In genomic region chr12:92928962-92929915, GRCh38 we compare ENCODE assay signal across 1 cellular context.
TF ChIP-seq lines count a peak whose summit lies in the region.

Gene EEA1 (minus strand): TSS chr12:92929295. CDS start chr12:92929066, 229 bp downstream.

TF ChIP-seq in HepG2, 621 proteins besides CTCF, POLR2A, EP300 and RAD21 (continued from another document and continues in another):
- TF ChIP-seq FOXO1 (CRISPR knock-in tag; IDR thresholded peaks at IDR 0.05) (peak; percentile 65), BCL6 (CRISPR knock-in tag; IDR thresholded peaks at IDR 0.05) (peak; percentile 47), SUZ12 (IDR thresholded peaks at IDR 0.05; ENCODE audit: low read depth, low read length) (no peak), HES4 (CRISPR knock-in tag; IDR thresholded peaks at IDR 0.05; ENCODE audit: borderline replicate concordance) (peak; percentile 97), FOXM1 (CRISPR knock-in tag; IDR thresholded peaks at IDR 0.05) (no peak), IRX3 (CRISPR knock-in tag; IDR thresholded peaks at IDR 0.05; ENCODE audit: borderline replicate concordance, low read depth) (no peak), ZNF292 (CRISPR knock-in tag; IDR thresholded peaks at IDR 0.05; ENCODE audit: borderline replicate concordance, low read depth) (no peak), ZNF263 (CRISPR knock-in tag; IDR thresholded peaks at IDR 0.05) (peak; percentile 51), CENPT (CRISPR knock-in tag; IDR thresholded peaks at IDR 0.05; ENCODE audit: low read depth) (no peak), PCBP1 (IDR thresholded peaks at IDR 0.05; ENCODE audit: borderline replicate concordance, low read depth, low read length) (no peak), SAP130 (CRISPR knock-in tag; IDR thresholded peaks at IDR 0.05; ENCODE audit: low read depth) (peak; percentile 97), MIER3 (CRISPR knock-in tag; IDR thresholded peaks at IDR 0.05; ENCODE audit: borderline replicate concordance) (no peak), GTF3A (CRISPR knock-in tag; conservative IDR thresholded peaks at IDR 0.05) (no peak), ZNF282 (IDR thresholded peaks at IDR 0.05; ENCODE audit: partially characterized antibody) (no peak), ZNF790 (CRISPR knock-in tag; IDR thresholded peaks at IDR 0.05; ENCODE audit: borderline replicate concordance) (peak; percentile 80; the same call in 1 of the 2 replicates), ZNF142 (CRISPR knock-in tag; IDR thresholded peaks at IDR 0.05) (peak; percentile 90), TBL1XR1 (IDR thresholded peaks at IDR 0.05; ENCODE audit: borderline replicate concordance, low read length, partially characterized antibody) (no peak), AKNA (CRISPR knock-in tag; IDR thresholded peaks at IDR 0.05; ENCODE audit: borderline replicate concordance) (0 out of 2 replicates have a peak, but pooled peaks have one; percentile 59), MED1 (CRISPR knock-in tag; IDR thresholded peaks at IDR 0.05) (peak; percentile 83), CENPBD1 (CRISPR knock-in tag; IDR thresholded peaks at IDR 0.05; ENCODE audit: borderline replicate concordance, low read depth) (peak; percentile 97; the same call in 1 of the 2 replicates), ZNF589 (CRISPR knock-in tag; conservative IDR thresholded peaks at IDR 0.05) (no peak), ZNF124 (CRISPR knock-in tag; IDR thresholded peaks at IDR 0.05) (no peak), ZSCAN20 (CRISPR knock-in tag; IDR thresholded peaks at IDR 0.05; ENCODE audit: borderline replicate concordance) (peak; percentile 96)
- TF ChIP-seq, protein P1, sequence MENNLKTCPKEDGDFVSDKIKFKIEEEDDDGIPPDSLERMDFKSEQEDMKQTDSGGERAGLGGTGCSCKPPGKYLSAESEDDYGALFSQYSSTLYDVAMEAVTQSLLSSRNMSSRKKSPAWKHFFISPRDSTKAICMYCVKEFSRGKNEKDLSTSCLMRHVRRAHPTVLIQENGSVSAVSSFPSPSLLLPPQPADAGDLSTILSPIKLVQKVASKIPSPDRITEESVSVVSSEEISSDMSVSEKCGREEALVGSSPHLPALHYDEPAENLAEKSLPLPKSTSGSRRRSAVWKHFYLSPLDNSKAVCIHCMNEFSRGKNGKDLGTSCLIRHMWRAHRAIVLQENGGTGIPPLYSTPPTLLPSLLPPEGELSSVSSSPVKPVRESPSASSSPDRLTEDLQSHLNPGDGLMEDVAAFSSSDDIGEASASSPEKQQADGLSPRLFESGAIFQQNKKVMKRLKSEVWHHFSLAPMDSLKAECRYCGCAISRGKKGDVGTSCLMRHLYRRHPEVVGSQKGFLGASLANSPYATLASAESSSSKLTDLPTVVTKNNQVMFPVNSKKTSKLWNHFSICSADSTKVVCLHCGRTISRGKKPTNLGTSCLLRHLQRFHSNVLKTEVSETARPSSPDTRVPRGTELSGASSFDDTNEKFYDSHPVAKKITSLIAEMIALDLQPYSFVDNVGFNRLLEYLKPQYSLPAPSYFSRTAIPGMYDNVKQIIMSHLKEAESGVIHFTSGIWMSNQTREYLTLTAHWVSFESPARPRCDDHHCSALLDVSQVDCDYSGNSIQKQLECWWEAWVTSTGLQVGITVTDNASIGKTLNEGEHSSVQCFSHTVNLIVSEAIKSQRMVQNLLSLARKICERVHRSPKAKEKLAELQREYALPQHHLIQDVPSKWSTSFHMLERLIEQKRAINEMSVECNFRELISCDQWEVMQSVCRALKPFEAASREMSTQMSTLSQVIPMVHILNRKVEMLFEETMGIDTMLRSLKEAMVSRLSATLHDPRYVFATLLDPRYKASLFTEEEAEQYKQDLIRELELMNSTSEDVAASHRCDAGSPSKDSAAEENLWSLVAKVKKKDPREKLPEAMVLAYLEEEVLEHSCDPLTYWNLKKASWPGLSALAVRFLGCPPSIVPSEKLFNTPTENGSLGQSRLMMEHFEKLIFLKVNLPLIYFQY (CRISPR knock-in tag; IDR thresholded peaks at IDR 0.05; ENCODE audit: borderline replicate concordance) = peak; percentile 70; the same call in 1 of the 2 replicates
- TF ChIP-seq, protein P2, sequence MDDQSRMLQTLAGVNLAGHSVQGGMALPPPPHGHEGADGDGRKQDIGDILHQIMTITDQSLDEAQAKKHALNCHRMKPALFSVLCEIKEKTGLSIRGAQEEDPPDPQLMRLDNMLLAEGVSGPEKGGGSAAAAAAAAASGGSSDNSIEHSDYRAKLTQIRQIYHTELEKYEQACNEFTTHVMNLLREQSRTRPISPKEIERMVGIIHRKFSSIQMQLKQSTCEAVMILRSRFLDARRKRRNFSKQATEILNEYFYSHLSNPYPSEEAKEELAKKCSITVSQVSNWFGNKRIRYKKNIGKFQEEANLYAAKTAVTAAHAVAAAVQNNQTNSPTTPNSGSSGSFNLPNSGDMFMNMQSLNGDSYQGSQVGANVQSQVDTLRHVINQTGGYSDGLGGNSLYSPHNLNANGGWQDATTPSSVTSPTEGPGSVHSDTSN (CRISPR knock-in tag; IDR thresholded peaks at IDR 0.05; ENCODE audit: borderline replicate concordance) = 0 out of 2 replicates have a peak, but pooled peaks have one; percentile 45
- TF ChIP-seq, protein P3, sequence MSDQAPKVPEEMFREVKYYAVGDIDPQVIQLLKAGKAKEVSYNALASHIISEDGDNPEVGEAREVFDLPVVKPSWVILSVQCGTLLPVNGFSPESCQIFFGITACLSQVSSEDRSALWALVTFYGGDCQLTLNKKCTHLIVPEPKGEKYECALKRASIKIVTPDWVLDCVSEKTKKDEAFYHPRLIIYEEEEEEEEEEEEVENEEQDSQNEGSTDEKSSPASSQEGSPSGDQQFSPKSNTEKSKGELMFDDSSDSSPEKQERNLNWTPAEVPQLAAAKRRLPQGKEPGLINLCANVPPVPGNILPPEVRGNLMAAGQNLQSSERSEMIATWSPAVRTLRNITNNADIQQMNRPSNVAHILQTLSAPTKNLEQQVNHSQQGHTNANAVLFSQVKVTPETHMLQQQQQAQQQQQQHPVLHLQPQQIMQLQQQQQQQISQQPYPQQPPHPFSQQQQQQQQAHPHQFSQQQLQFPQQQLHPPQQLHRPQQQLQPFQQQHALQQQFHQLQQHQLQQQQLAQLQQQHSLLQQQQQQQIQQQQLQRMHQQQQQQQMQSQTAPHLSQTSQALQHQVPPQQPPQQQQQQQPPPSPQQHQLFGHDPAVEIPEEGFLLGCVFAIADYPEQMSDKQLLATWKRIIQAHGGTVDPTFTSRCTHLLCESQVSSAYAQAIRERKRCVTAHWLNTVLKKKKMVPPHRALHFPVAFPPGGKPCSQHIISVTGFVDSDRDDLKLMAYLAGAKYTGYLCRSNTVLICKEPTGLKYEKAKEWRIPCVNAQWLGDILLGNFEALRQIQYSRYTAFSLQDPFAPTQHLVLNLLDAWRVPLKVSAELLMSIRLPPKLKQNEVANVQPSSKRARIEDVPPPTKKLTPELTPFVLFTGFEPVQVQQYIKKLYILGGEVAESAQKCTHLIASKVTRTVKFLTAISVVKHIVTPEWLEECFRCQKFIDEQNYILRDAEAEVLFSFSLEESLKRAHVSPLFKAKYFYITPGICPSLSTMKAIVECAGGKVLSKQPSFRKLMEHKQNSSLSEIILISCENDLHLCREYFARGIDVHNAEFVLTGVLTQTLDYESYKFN (CRISPR knock-in tag; conservative IDR thresholded peaks at IDR 0.05) = peak; percentile 50
- TF ChIP-seq, protein P4, sequence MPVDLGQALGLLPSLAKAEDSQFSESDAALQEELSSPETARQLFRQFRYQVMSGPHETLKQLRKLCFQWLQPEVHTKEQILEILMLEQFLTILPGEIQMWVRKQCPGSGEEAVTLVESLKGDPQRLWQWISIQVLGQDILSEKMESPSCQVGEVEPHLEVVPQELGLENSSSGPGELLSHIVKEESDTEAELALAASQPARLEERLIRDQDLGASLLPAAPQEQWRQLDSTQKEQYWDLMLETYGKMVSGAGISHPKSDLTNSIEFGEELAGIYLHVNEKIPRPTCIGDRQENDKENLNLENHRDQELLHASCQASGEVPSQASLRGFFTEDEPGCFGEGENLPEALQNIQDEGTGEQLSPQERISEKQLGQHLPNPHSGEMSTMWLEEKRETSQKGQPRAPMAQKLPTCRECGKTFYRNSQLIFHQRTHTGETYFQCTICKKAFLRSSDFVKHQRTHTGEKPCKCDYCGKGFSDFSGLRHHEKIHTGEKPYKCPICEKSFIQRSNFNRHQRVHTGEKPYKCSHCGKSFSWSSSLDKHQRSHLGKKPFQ (CRISPR knock-in tag; IDR thresholded peaks at IDR 0.05; ENCODE audit: insufficient replicate concordance) = peak; percentile 70
